12 cellular contexts compared by ENCODE assay signal in the genomic region with DNA sequence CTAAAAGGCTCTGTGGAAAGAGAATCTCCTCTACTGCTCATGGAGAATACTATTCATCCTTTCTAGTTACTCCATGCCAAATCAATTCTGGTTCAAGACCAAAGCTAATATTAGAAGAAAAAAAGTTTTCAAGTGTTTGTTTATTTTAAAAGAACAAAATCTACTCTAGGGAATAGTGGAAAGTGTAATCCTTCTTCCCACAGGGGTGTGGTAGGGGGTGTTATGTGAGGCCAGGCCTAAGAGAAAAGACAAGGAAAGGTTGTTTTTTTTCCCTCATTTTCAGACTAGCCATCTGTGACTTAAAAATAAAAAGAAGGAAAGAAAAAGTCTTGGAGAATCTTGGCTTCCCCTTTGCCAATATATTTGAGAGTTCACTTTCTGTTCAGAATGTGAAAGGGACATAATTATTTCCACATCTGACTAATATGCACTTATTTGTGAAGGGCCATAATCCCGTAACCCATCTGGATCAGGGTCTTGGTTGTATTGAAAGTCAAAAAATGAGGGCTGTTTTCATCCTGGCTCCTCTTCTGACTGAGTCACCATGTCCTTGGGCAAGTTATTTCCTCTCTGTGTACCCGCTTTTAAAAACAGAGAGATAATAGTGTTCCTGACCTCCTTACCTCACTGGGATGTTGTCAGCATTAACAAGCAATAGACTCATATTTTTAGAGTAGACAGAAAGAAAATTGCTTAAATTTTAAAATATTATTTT.
DNase-seq lines count a peak whose midpoint lies in the region; ATAC-seq, FAIRE-seq and TF ChIP-seq lines count a peak whose summit lies in the region.
"Had no signal": no experiment of that assay in that cellular context is flagged by ENCODE, and none has a peak within 500 bp of the region (broad histone marks: within the 10 kb centered on the region; RNA-seq: fewer than 3 reads in every experiment).

No MANE protein-coding gene starts in this region.

- WGBS in right cardiac atrium = 44% methylated on average over 2 of the region's 2 CpGs
- WGBS in testis, 2 donors = 50 to 51% methylated on average over 2 of the region's 2 CpGs

- no peaks in the 10 kb centered on the region for H3K27me3 ChIP-seq in MG63
- no peaks in the 10 kb centered on the region for H3K27me3 ChIP-seq in bronchial epithelial cell (ENCODE audit: control insufficient read depth, insufficient read depth, low read length)
- no peaks in the 10 kb centered on the region for H3K27me3 ChIP-seq in right cardiac atrium (ENCODE audit: control insufficient read depth, insufficient read depth)
- no peaks in the 10 kb centered on the region for H3K27me3 ChIP-seq in testis

- H3K27ac ChIP-seq in right cardiac atrium (ENCODE audit: low read length) = peak overlapping the region; percentile 50
- peak overlapping the region in 1 of 2 donors; percentile 76 for H3K27ac ChIP-seq in testis

- H3K36me3 ChIP-seq in MG63 (no peaks in the 10 kb centered on the region), bronchial epithelial cell (ENCODE audit: control insufficient read depth, insufficient read depth, low read length) (no peaks in the 10 kb centered on the region), testis (ENCODE audit: low read depth, missing control alignments) (no peaks in the 10 kb centered on the region)

- FAIRE-seq in bronchial epithelial cell (lab: Jason Lieb, UNC) = no peak

- H3K4me1 ChIP-seq in right cardiac atrium (ENCODE audit: control insufficient read depth, insufficient read depth, low read length) (peaks cover 7% of the 10 kb centered on the region), testis (peaks cover 16% of the 10 kb centered on the region)

- peaks cover 7% of the 10 kb centered on the region for H3K9me3 ChIP-seq in MG63
- H3K9me3 ChIP-seq in right cardiac atrium (ENCODE audit: control insufficient read depth, low read length) = no peaks in the 10 kb centered on the region
- no peaks in the 10 kb centered on the region for H3K9me3 ChIP-seq in testis

- H3K4me3 ChIP-seq in MG63 (no peak overlapping the region), bronchial epithelial cell (ENCODE audit: low read depth, low read length) (no peak overlapping the region), right cardiac atrium (ENCODE audit: low read length) (no peak overlapping the region), testis (no peak overlapping the region)

- TF ChIP-seq CTCF in bronchial epithelial cell (IDR thresholded peaks at IDR 0.05; ENCODE audit: insufficient read depth, low read length, severe bottlenecking) (no peak), testis (IDR thresholded peaks at IDR 0.05) (no peak)

- DNase-seq in MG63 = peak; percentile 37
- DNase-seq in bronchial epithelial cell (ENCODE audit: low read depth) = peak; percentile 79
- DNase-seq in right cardiac atrium = no peak
- DNase-seq in testis = peak; percentile 32
- DNase-seq in NCI-H1436 (lab: John Stamatoyannopoulos, UW) = no peak
- no peak for DNase-seq in mucosa of gallbladder (ENCODE audit: low spot score)
- no peak for DNase-seq in activated effector memory CD4-positive, alpha-beta T cell treated with anti-CD3 and anti-CD28 coated beads, Interleukin-2, amount 50 U/mL, for 16 hours
- no peak for DNase-seq in activated CD8-positive, alpha-beta memory T cell treated with anti-CD3 and anti-CD28 coated beads for 24 hours
- DNase-seq: activated CD4-positive, alpha-beta T cell treated with anti-CD3 and anti-CD28 coated beads, Interleukin-2, amount 50 U/mL, for 1 hour; DMS 273 treated with DMSO at 0.1 percent for 48 hours; hippocampal formation; NCI-H1694 treated with DMSO at 0.1 percent for 48 hours had no signal

- intact Hi-C loops in right cardiac atrium (cut with DNase I) = loop anchor here in 1 of 4 donors (10.0 kb wide), 1 partner anchor 119 kb away; no protein-coding TSS in a partner anchor
- intact Hi-C loops in testis (cut with DNase I; ENCODE audit: low total_unique reads) = no loop called here

- TF ChIP-seq POLR2A in testis (IDR thresholded peaks at IDR 0.05) = no peak

- ATAC-seq in right cardiac atrium = peak; percentile 87 to 88

Comparison
In these comparisons a context has a peak if more than half of its experiments do, and no peak if none do; other contexts are left out.
1. DNase-seq: peak in MG63 (single experiment), bronchial epithelial cell (single experiment) and testis (single experiment); none in right cardiac atrium (0 of 3), NCI-H1436 (single experiment), mucosa of gallbladder (single experiment), activated effector memory CD4-positive, alpha-beta T cell treated with anti-CD3 and anti-CD28 coated beads, Interleukin-2, amount 50 U/mL, for 16 hours (single experiment) and activated CD8-positive, alpha-beta memory T cell treated with anti-CD3 and anti-CD28 coated beads for 24 hours (single experiment).